In the genomic region with DNA sequence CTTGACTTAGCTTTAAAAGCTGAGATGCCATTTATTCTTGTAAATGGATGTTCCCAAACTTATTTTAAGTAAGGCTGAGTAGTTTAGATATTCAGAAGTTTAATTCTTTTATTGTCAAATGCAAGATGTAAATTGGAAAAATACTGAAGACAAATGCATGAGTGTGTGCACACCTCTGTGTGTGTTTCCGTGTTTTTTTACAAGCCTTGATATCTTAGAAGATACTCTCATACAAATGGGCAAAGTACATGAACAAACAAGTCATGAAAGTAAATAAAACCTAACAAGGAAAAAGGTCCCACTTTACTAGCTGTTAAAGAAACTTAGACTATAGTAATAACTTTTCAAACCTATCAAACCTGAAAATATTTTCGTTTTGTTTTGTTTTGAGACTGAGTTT, we compare ENCODE assay signal across 1 cellular context.
TF ChIP-seq lines count a peak whose summit lies in the region.

No MANE protein-coding gene starts in this region.

TF ChIP-seq in HCT116, 20 proteins besides CTCF, POLR2A, EP300 and RAD21 (continued from another document):
- TF ChIP-seq MAX (IDR thresholded peaks at IDR 0.05), result no peak
- no peak for TF ChIP-seq CBX3 (IDR thresholded peaks at IDR 0.05; ENCODE audit: low read depth)
- no peak for TF ChIP-seq EGR1 (IDR thresholded peaks at IDR 0.05; ENCODE audit: low read depth)
- TF ChIP-seq EZH2phosphoT487 (IDR thresholded peaks at IDR 0.05; ENCODE audit: borderline replicate concordance), result no peak
